1 cellular context compared by ENCODE assay signal in the genomic region with DNA sequence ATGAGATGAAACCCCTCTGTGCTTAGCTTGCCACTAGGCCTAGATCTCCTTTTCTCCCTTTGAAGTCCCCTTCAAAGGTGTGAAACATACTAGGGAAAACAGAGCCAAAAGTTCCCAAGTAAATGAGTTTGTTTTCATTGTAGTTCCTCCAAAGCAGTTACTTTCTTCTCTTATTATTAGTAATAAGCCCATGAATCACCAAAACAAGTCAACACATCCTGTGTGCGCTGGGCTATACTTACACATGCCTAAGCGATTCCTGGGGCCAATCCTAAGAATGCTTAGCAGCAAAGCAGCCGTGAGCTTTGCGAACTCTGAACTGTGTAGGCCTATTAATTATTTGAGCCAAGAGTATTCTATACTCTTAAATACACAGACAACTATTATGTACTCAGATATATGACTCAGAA.
TF ChIP-seq lines count a peak whose summit lies in the region.

No MANE protein-coding gene starts in this region.

TF ChIP-seq in HepG2, 621 proteins besides CTCF, POLR2A, EP300 and RAD21 (continues in another document):
- no peak for TF ChIP-seq ZFP91 (CRISPR knock-in tag; IDR thresholded peaks at IDR 0.05; ENCODE audit: borderline replicate concordance)
- TF ChIP-seq, protein P1, sequence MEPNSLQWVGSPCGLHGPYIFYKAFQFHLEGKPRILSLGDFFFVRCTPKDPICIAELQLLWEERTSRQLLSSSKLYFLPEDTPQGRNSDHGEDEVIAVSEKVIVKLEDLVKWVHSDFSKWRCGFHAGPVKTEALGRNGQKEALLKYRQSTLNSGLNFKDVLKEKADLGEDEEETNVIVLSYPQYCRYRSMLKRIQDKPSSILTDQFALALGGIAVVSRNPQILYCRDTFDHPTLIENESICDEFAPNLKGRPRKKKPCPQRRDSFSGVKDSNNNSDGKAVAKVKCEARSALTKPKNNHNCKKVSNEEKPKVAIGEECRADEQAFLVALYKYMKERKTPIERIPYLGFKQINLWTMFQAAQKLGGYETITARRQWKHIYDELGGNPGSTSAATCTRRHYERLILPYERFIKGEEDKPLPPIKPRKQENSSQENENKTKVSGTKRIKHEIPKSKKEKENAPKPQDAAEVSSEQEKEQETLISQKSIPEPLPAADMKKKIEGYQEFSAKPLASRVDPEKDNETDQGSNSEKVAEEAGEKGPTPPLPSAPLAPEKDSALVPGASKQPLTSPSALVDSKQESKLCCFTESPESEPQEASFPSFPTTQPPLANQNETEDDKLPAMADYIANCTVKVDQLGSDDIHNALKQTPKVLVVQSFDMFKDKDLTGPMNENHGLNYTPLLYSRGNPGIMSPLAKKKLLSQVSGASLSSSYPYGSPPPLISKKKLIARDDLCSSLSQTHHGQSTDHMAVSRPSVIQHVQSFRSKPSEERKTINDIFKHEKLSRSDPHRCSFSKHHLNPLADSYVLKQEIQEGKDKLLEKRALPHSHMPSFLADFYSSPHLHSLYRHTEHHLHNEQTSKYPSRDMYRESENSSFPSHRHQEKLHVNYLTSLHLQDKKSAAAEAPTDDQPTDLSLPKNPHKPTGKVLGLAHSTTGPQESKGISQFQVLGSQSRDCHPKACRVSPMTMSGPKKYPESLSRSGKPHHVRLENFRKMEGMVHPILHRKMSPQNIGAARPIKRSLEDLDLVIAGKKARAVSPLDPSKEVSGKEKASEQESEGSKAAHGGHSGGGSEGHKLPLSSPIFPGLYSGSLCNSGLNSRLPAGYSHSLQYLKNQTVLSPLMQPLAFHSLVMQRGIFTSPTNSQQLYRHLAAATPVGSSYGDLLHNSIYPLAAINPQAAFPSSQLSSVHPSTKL (CRISPR knock-in tag; IDR thresholded peaks at IDR 0.05): no peak; the same call in 1 of the 2 replicates
- TF ChIP-seq STAT5B (CRISPR knock-in tag; IDR thresholded peaks at IDR 0.05): no peak
- TF ChIP-seq ZNF431 (CRISPR knock-in tag; IDR thresholded peaks at IDR 0.05; ENCODE audit: borderline replicate concordance, low read depth): no peak
- TF ChIP-seq ZNF468 (CRISPR knock-in tag; IDR thresholded peaks at IDR 0.05): no peak
- TF ChIP-seq SOX6 (IDR thresholded peaks at IDR 0.05): no peak
- peak; percentile 31; the same call in 1 of the 2 replicates for TF ChIP-seq SOX6 (CRISPR knock-in tag; IDR thresholded peaks at IDR 0.05)
- no peak for TF ChIP-seq ZFP82 (CRISPR knock-in tag; IDR thresholded peaks at IDR 0.05; ENCODE audit: borderline replicate concordance)
- TF ChIP-seq PBX2 (CRISPR knock-in tag; IDR thresholded peaks at IDR 0.05): no peak
- TF ChIP-seq BRCA1 (CRISPR knock-in tag; IDR thresholded peaks at IDR 0.05): no peak
- TF ChIP-seq SAP130 (CRISPR knock-in tag; IDR thresholded peaks at IDR 0.05; ENCODE audit: low read depth): 0 out of 2 replicates have a peak, but pooled peaks have one; percentile 17
- TF ChIP-seq TEAD3 (CRISPR knock-in tag; optimal IDR thresholded peaks at IDR 0.05; ENCODE audit: borderline replicate concordance): no peak
- TF ChIP-seq, protein P2, sequence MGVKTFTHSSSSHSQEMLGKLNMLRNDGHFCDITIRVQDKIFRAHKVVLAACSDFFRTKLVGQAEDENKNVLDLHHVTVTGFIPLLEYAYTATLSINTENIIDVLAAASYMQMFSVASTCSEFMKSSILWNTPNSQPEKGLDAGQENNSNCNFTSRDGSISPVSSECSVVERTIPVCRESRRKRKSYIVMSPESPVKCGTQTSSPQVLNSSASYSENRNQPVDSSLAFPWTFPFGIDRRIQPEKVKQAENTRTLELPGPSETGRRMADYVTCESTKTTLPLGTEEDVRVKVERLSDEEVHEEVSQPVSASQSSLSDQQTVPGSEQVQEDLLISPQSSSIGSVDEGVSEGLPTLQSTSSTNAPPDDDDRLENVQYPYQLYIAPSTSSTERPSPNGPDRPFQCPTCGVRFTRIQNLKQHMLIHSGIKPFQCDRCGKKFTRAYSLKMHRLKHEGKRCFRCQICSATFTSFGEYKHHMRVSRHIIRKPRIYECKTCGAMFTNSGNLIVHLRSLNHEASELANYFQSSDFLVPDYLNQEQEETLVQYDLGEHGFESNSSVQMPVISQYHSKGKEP (CRISPR knock-in tag; IDR thresholded peaks at IDR 0.05): no peak
- 0 out of 2 replicates have a peak, but pooled peaks have one; percentile 29 for TF ChIP-seq RARA (CRISPR knock-in tag; IDR thresholded peaks at IDR 0.05)
- no peak for TF ChIP-seq ZNF343 (CRISPR knock-in tag; IDR thresholded peaks at IDR 0.05)
- no peak for TF ChIP-seq MAZ (IDR thresholded peaks at IDR 0.05; ENCODE audit: borderline replicate concordance, low read depth, low read length)
- no peak for TF ChIP-seq MAZ (CRISPR knock-in tag; IDR thresholded peaks at IDR 0.05; ENCODE audit: low read depth)
- no peak for TF ChIP-seq FOXJ3 (CRISPR knock-in tag; IDR thresholded peaks at IDR 0.05; ENCODE audit: borderline replicate concordance)
- TF ChIP-seq NCOA5 (CRISPR knock-in tag; IDR thresholded peaks at IDR 0.05): no peak
- TF ChIP-seq, protein P3, sequence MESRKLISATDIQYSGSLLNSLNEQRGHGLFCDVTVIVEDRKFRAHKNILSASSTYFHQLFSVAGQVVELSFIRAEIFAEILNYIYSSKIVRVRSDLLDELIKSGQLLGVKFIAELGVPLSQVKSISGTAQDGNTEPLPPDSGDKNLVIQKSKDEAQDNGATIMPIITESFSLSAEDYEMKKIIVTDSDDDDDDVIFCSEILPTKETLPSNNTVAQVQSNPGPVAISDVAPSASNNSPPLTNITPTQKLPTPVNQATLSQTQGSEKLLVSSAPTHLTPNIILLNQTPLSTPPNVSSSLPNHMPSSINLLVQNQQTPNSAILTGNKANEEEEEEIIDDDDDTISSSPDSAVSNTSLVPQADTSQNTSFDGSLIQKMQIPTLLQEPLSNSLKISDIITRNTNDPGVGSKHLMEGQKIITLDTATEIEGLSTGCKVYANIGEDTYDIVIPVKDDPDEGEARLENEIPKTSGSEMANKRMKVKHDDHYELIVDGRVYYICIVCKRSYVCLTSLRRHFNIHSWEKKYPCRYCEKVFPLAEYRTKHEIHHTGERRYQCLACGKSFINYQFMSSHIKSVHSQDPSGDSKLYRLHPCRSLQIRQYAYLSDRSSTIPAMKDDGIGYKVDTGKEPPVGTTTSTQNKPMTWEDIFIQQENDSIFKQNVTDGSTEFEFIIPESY (CRISPR knock-in tag; IDR thresholded peaks at IDR 0.05): peak; percentile 83
- no peak for TF ChIP-seq ZSCAN21 (CRISPR knock-in tag; IDR thresholded peaks at IDR 0.05; ENCODE audit: borderline replicate concordance)
- TF ChIP-seq RBM22 (optimal IDR thresholded peaks at IDR 0.05; ENCODE audit: low read length): peak; percentile 91
- no peak for TF ChIP-seq ASH2L (IDR thresholded peaks at IDR 0.05; ENCODE audit: insufficient read length, low read depth, low read length)
- TF ChIP-seq ZSCAN30 (CRISPR knock-in tag; IDR thresholded peaks at IDR 0.05): no peak
- no peak for TF ChIP-seq ZNF337 (CRISPR knock-in tag; IDR thresholded peaks at IDR 0.05; ENCODE audit: borderline replicate concordance, low read depth)
- 0 out of 2 replicates have a peak, but pooled peaks have one; percentile 37 for TF ChIP-seq SNAPC5 (CRISPR knock-in tag; IDR thresholded peaks at IDR 0.05; ENCODE audit: borderline replicate concordance)
- no peak for TF ChIP-seq PITX1 (CRISPR knock-in tag; IDR thresholded peaks at IDR 0.05)
- no peak for TF ChIP-seq RBAK (CRISPR knock-in tag; IDR thresholded peaks at IDR 0.05)
- TF ChIP-seq ZNF879 (CRISPR knock-in tag; IDR thresholded peaks at IDR 0.05): no peak
- TF ChIP-seq MBD4 (IDR thresholded peaks at IDR 0.05; ENCODE audit: borderline replicate concordance, low read length): 0 out of 2 replicates have a peak, but pooled peaks have one; percentile 11
- TF ChIP-seq ZBTB8A (CRISPR knock-in tag; IDR thresholded peaks at IDR 0.05; ENCODE audit: borderline replicate concordance, low read depth): no peak
- no peak for TF ChIP-seq ZNF580 (CRISPR knock-in tag; IDR thresholded peaks at IDR 0.05; ENCODE audit: borderline replicate concordance, low read depth)
- no peak for TF ChIP-seq ZBTB3 (CRISPR knock-in tag; IDR thresholded peaks at IDR 0.05; ENCODE audit: borderline replicate concordance, low read depth)
- no peak for TF ChIP-seq ZBTB26 (CRISPR knock-in tag; IDR thresholded peaks at IDR 0.05; ENCODE audit: borderline replicate concordance)
- no peak for TF ChIP-seq CCAR2 (optimal IDR thresholded peaks at IDR 0.05; ENCODE audit: low read depth, low read length)
- TF ChIP-seq TBX3 (IDR thresholded peaks at IDR 0.05; ENCODE audit: borderline replicate concordance): 0 out of 2 replicates have a peak, but pooled peaks have one; percentile 19
- TF ChIP-seq TBX2 (CRISPR knock-in tag; IDR thresholded peaks at IDR 0.05; ENCODE audit: borderline replicate concordance): 0 out of 2 replicates have a peak, but pooled peaks have one; percentile 35
- TF ChIP-seq POLR2AphosphoS5 (IDR thresholded peaks at IDR 0.05; ENCODE audit: low read depth, low read length): no peak
- TF ChIP-seq ETV5 (CRISPR knock-in tag; IDR thresholded peaks at IDR 0.05; ENCODE audit: borderline replicate concordance): no peak
- TF ChIP-seq ZNF598 (CRISPR knock-in tag; IDR thresholded peaks at IDR 0.05; ENCODE audit: borderline replicate concordance): no peak
- no peak for TF ChIP-seq KDM5B (CRISPR knock-in tag; IDR thresholded peaks at IDR 0.05; ENCODE audit: borderline replicate concordance)
- TF ChIP-seq RARG (CRISPR knock-in tag; IDR thresholded peaks at IDR 0.05; ENCODE audit: low read depth): no peak
- TF ChIP-seq ZEB1 (IDR thresholded peaks at IDR 0.05; ENCODE audit: insufficient replicate concordance, low read depth): no peak
- TF ChIP-seq ZNF781 (CRISPR knock-in tag; IDR thresholded peaks at IDR 0.05; ENCODE audit: borderline replicate concordance, not compliant biosample characterization): no peak
- peak; percentile 67 for TF ChIP-seq FOSL2 (CRISPR knock-in tag; IDR thresholded peaks at IDR 0.05)
- TF ChIP-seq, protein P4, sequence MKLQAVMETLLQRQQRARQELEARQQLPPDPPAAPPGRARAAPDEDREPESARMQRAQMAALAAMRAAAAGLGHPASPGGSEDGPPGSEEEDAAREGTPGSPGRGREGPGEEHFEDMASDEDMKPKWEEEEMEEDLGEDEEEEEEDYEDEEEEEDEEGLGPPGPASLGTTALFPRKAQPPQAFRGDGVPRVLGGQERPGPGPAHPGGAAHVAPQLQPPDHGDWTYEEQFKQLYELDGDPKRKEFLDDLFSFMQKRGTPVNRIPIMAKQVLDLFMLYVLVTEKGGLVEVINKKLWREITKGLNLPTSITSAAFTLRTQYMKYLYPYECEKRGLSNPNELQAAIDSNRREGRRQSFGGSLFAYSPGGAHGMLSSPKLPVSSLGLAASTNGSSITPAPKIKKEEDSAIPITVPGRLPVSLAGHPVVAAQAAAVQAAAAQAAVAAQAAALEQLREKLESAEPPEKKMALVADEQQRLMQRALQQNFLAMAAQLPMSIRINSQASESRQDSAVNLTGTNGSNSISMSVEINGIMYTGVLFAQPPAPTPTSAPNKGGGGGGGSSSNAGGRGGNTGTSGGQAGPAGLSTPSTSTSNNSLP (IDR thresholded peaks at IDR 0.05; ENCODE audit: low read depth, low read length): 0 out of 2 replicates have a peak, but pooled peaks have one; percentile 49
- TF ChIP-seq SMYD3 (CRISPR knock-in tag; IDR thresholded peaks at IDR 0.05): no peak
- TF ChIP-seq ZBTB20 (CRISPR knock-in tag; IDR thresholded peaks at IDR 0.05; ENCODE audit: borderline replicate concordance, low read depth): peak; percentile 71; the same call in 1 of the 2 replicates
- TF ChIP-seq ELF4 (CRISPR knock-in tag; IDR thresholded peaks at IDR 0.05; ENCODE audit: borderline replicate concordance): 0 out of 2 replicates have a peak, but pooled peaks have one; percentile 29
- TF ChIP-seq MTF2 (CRISPR knock-in tag; IDR thresholded peaks at IDR 0.05; ENCODE audit: borderline replicate concordance): no peak
- TF ChIP-seq GFI1 (CRISPR knock-in tag; IDR thresholded peaks at IDR 0.05; ENCODE audit: borderline replicate concordance): no peak
- TF ChIP-seq ZNF777 (CRISPR knock-in tag; IDR thresholded peaks at IDR 0.05): no peak
- peak; percentile 41; the same call in 1 of the 2 replicates for TF ChIP-seq SOX5 (CRISPR knock-in tag; IDR thresholded peaks at IDR 0.05; ENCODE audit: borderline replicate concordance)
- TF ChIP-seq SOX13 (IDR thresholded peaks at IDR 0.05): no peak
- peak in 1 of 2 experiments; percentile 62; a peak in 1 of 4 replicates for TF ChIP-seq SOX13 (CRISPR knock-in tag; conservative IDR thresholded peaks at IDR 0.05 in 1 of 2, IDR thresholded peaks at IDR 0.05 in 1 of 2)
- no peak for TF ChIP-seq ZFP36 (IDR thresholded peaks at IDR 0.05; ENCODE audit: borderline replicate concordance, low read depth, low read length, partially characterized antibody)
- no peak for TF ChIP-seq ZNF264 (CRISPR knock-in tag; IDR thresholded peaks at IDR 0.05)
- TF ChIP-seq ZSCAN31 (CRISPR knock-in tag; IDR thresholded peaks at IDR 0.05; ENCODE audit: low read depth): no peak
